11 cellular contexts compared by ENCODE assay signal in the genomic region with DNA sequence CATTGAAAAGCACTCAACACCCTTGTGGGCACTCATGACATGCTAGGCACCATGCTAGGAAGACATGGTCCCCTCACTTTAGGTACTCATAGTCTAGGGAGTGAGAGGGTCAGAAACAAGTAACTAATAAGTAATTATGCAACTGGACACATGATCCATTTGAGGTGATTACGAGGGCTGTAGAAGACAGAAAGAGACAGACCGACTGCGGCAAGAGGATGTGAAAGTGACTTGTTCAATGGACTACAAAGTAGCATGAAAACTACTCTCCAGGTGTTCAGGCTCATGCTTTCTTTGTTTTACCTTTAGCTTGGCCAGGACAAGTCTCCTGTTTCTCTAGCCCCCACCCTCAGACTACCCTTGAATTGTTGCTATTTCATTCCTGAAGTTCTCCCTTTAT.
A peak's percentile ranks its signal among the peaks of the same experiment; 100 is the strongest.
DNase-seq lines count a peak whose midpoint lies in the region; ATAC-seq lines count a peak whose summit lies in the region.
"Had no signal": no experiment of that assay in that cellular context is flagged by ENCODE, and none has a peak within 500 bp of the region (broad histone marks: within the 10 kb centered on the region; RNA-seq: fewer than 3 reads in every experiment).

No MANE protein-coding gene starts in this region.

- in situ Hi-C loops in ACHN (cut with HindIII; ENCODE audit: low pct_ligation_motif_present, low pct_unique_long_range_greater_than_20kb, low sequenced_read_pairs): no loop called here

- peak; percentile 69 for DNase-seq in DMS79 (lab: John Stamatoyannopoulos, UW)
- DNase-seq in activated naive CD4-positive, alpha-beta T cell (lab: John Stamatoyannopoulos, UW): no peak
- DNase-seq in ACHN: no peak
- no peak for DNase-seq in COR-L47 (lab: John Stamatoyannopoulos, UW)
- DNase-seq in Right ventricle myocardium inferior (ENCODE audit: missing footprints): no peak
- DNase-seq: activated naive CD4-positive, alpha-beta T cell treated with anti-CD3 and anti-CD28 coated beads, Interleukin-2, amount 10 ng/mL, durations not matched to agents 7 days and 5 days; stimulated activated CD4-positive, alpha-beta T cell treated with anti-CD3 and anti-CD28 coated beads, Interleukin-4, amount 100 ng/mL, for 1 hour had no signal

- intact Hi-C loops in Right ventricle myocardium inferior (cut with DNase I): no loop called here

- ATAC-seq in GM19351 (IDR thresholded peaks at IDR 0.05; ENCODE audit: unreplicated experiment): peak; percentile 77
- ATAC-seq in HG02840 (IDR thresholded peaks at IDR 0.05; ENCODE audit: low FRiP score, unreplicated experiment): peak; percentile 72
- ATAC-seq in HG03575 (IDR thresholded peaks at IDR 0.05; ENCODE audit: extremely low read depth, insufficient number of reproducible peaks, low FRiP score, unreplicated experiment): peak; percentile 76
- ATAC-seq in Right ventricle myocardium inferior: no peak
- ATAC-seq: A549 had no signal
